In genomic region chr15:79674124-79674465, GRCh38 we compare ENCODE assay signal across 18 cellular contexts.
DNase-seq lines count a peak whose midpoint lies in the region; ATAC-seq, FAIRE-seq and TF ChIP-seq lines count a peak whose summit lies in the region.
"Had no signal": no experiment of that assay in that cellular context is flagged by ENCODE, and none has a peak within 500 bp of the region (broad histone marks: within the 10 kb centered on the region; RNA-seq: fewer than 3 reads in every experiment).

No MANE protein-coding gene starts in this region.

- TF ChIP-seq CTCF in GM12878 (IDR thresholded peaks at IDR 0.05 in 2 of 3, conservative IDR thresholded peaks at IDR 0.05 in 1 of 3; ENCODE audit: control insufficient read depth in 2 of 3, extremely low read depth in 1 of 3, insufficient read depth in 1 of 3, low read depth in 3 of 3, low read length in 3 of 3): no peak

- H3K9me3 ChIP-seq in GM12878 (replicated peaks; ENCODE audit: control insufficient read depth, insufficient read depth, low read length) (no peaks in the 10 kb centered on the region), mesenchymal stem cell (ENCODE audit: control insufficient read depth, low read length) (no peaks in the 10 kb centered on the region)

- H3K4me3 ChIP-seq in GM12878: no peak overlapping the region
- no peak overlapping the region for H3K4me3 ChIP-seq in mesenchymal stem cell (ENCODE audit: insufficient read depth in 1 of 2, low read depth in 1 of 2, low read length in 2 of 2)

- no TSS peak for BruUV-seq in GM12878 (replicated peaks; lab: Mats Ljungman, UMichigan)

- no peaks in the 10 kb centered on the region for H4K20me1 ChIP-seq in GM12878 (ENCODE audit: control insufficient read depth, insufficient read depth)

- DNase-seq in GM12892 (ENCODE audit: insufficient read length) (no peak), GM12878 (ENCODE audit: low read depth, low spot score) (no peak), mesenchymal stem cell (no peak), middle frontal gyrus (ENCODE audit: extremely low spot score, low spot score) (no peak), anterior cingulate cortex (lab: John Stamatoyannopoulos, UW) (no peak)
- DNase-seq: CD4-positive, alpha-beta memory T cell; DMS79 treated with DMSO at 0.1 percent for 48 hours; GDM1; GOT3; NCI-H1930; NCI-H2171 treated with DMSO at 0.1 percent for 48 hours; NCI-H774; SHP77 had no signal

- H2BK120ac ChIP-seq in mesenchymal stem cell (ENCODE audit: low read depth, low read length): no peak overlapping the region

- SMC1A ChIA-PET in GM12878 (lab: Charles Lee; ENCODE audit: uncharacterized antibody, unreplicated experiment): interaction anchor here (1.7 kb wide), 1 partner anchor 9 kb away, joined by 7 read pairs; no protein-coding TSS in a partner anchor

- FAIRE-seq in GM12892 (lab: Jason Lieb, UNC): peak; percentile 53
- FAIRE-seq in GM12878 (lab: Jason Lieb, UNC): no peak
- FAIRE-seq: D721Med had no signal

- H3K4me1 ChIP-seq in GM12878 (ENCODE audit: control insufficient read depth, insufficient read depth, low read length) (peaks cover 8% of the 10 kb centered on the region), mesenchymal stem cell (ENCODE audit: control insufficient read depth, insufficient read depth, low read depth, low read length) (peaks cover 4% of the 10 kb centered on the region)

- no peak overlapping the region for H3K4ac ChIP-seq in mesenchymal stem cell (ENCODE audit: low read depth in 1 of 2, low read length in 2 of 2)

- POLR2A ChIA-PET in GM12878 (lab: Charles Lee): no interaction called here

- H2AK5ac ChIP-seq in mesenchymal stem cell (ENCODE audit: low read length, severe bottlenecking): peak overlapping the region; percentile 10

- H3K4me2 ChIP-seq in GM12878 (ENCODE audit: control insufficient read depth, insufficient read depth) (peak overlapping the region; percentile 36; the same call in 1 of the 2 replicates), mesenchymal stem cell (ENCODE audit: low read length, poor library complexity, severe bottlenecking) (no peak overlapping the region)

- 45% methylated on average over 2 of the region's 2 CpGs for WGBS in GM12878 (ENCODE audit: insufficient coverage, insufficient replicate concordance, low lambda C conversion rate, missing lambda C conversion rate)
- no CpG with 5 or more reads among the region's 2 CpGs for WGBS in mesenchymal stem cell

- H2AFZ ChIP-seq in GM12878 (ENCODE audit: control insufficient read depth, low read depth, low read length) (peak overlapping the region; percentile 37), mesenchymal stem cell (ENCODE audit: low read depth, low read length) (no peak overlapping the region)

- H2BK5ac ChIP-seq in mesenchymal stem cell (ENCODE audit: low read depth, low read length, poor library complexity, severe bottlenecking): no peak overlapping the region

- H3K23ac ChIP-seq in mesenchymal stem cell (ENCODE audit: low read length in 2 of 2): no peak overlapping the region

- H3K18ac ChIP-seq in mesenchymal stem cell (ENCODE audit: low read depth in 1 of 2, low read length in 2 of 2): no peak overlapping the region

- no peak for TF ChIP-seq RAD21 in GM12878 (IDR thresholded peaks at IDR 0.05; ENCODE audit: insufficient read depth, low read depth, low read length)

- H2BK12ac ChIP-seq in mesenchymal stem cell (ENCODE audit: low read length in 2 of 2): no peak overlapping the region

- RAD21 ChIA-PET in GM12878 (lab: Charles Lee; ENCODE audit: unreplicated experiment): no interaction called here

- in situ Hi-C loops in GM12878 (cut with MboI): no loop called here

- H3K9ac ChIP-seq in GM12878 (ENCODE audit: control insufficient read depth, insufficient read depth, low read length): 0 out of 2 replicates have a peak overlapping the region, but pooled peaks have one; percentile 10
- peak overlapping the region; percentile 64 for H3K9ac ChIP-seq in mesenchymal stem cell (ENCODE audit: low read length)

- H3K79me2 ChIP-seq in GM12878 (ENCODE audit: control insufficient read depth, insufficient read depth, low read length): no peaks in the 10 kb centered on the region

- ATAC-seq in HG03196 (IDR thresholded peaks at IDR 0.05; ENCODE audit: unreplicated experiment) (peak; percentile 9), GM12878 (no peak), HG02840 (IDR thresholded peaks at IDR 0.05; ENCODE audit: low FRiP score, unreplicated experiment) (no peak), GM19467 (IDR thresholded peaks at IDR 0.05; ENCODE audit: unreplicated experiment) (no peak)
- ATAC-seq: Panc1 had no signal

- H3K79me1 ChIP-seq in mesenchymal stem cell (replicated peaks; ENCODE audit: low read length, poor library complexity, severe bottlenecking): no peaks in the 10 kb centered on the region

- H4K91ac ChIP-seq in mesenchymal stem cell (ENCODE audit: low read length): no peak overlapping the region

- no peak overlapping the region for H4K8ac ChIP-seq in mesenchymal stem cell (ENCODE audit: low read length)

- peak overlapping the region; percentile 79 for H3K27ac ChIP-seq in GM12878 (ENCODE audit: control insufficient read depth, insufficient read depth)
- peak overlapping the region; percentile 48 for H3K27ac ChIP-seq in mesenchymal stem cell (ENCODE audit: low read length, poor library complexity, severe bottlenecking)

- no peak for TF ChIP-seq EP300 in GM12878 (IDR thresholded peaks at IDR 0.05; ENCODE audit: borderline replicate concordance in 1 of 2, control insufficient read depth in 1 of 2, low read depth in 2 of 2, low read length in 2 of 2)

- no peaks in the 10 kb centered on the region for H3K36me3 ChIP-seq in GM12878 (ENCODE audit: control insufficient read depth in 2 of 2, insufficient read depth in 2 of 2, low read length in 1 of 2)
- no peaks in the 10 kb centered on the region for H3K36me3 ChIP-seq in mesenchymal stem cell (ENCODE audit: control insufficient read depth in 1 of 2, insufficient read depth in 2 of 2, low read depth in 1 of 2, low read length in 2 of 2)

- no peak for TF ChIP-seq POLR2A in GM12892 (IDR thresholded peaks at IDR 0.05; ENCODE audit: low read depth, low read length)
- no peak for TF ChIP-seq POLR2A in GM12878 (IDR thresholded peaks at IDR 0.05; ENCODE audit: low read depth, low read length)

- no peak overlapping the region for H2BK15ac ChIP-seq in mesenchymal stem cell (ENCODE audit: low read depth, poor library complexity, severe bottlenecking)

- H3K27me3 ChIP-seq in GM12878 (replicated peaks in 1 of 2; ENCODE audit: control insufficient read depth in 2 of 2, insufficient read depth in 2 of 2, low read length in 1 of 2): no peaks in the 10 kb centered on the region
- H3K27me3 ChIP-seq in mesenchymal stem cell (ENCODE audit: control insufficient read depth in 1 of 2, insufficient read depth in 1 of 2, low read length in 2 of 2): no peaks in the 10 kb centered on the region

- no peak overlapping the region for H3K14ac ChIP-seq in mesenchymal stem cell (ENCODE audit: low read length in 2 of 2)

- CTCF ChIA-PET in GM12878 (lab: Yijun Ruan, JAX): interaction anchor here (0.6 to 0.8 kb wide), 2 partner anchors 78 to 181 kb away, joined by 3 read pairs; no protein-coding TSS in a partner anchor

- intact Hi-C loops in GM12878 (cut with micrococcal nuclease; ENCODE audit: unreplicated experiment): no loop called here

TF ChIP-seq in GM12878, 131 proteins besides CTCF, POLR2A, EP300 and RAD21:
- TF ChIP-seq TAF1 (IDR thresholded peaks at IDR 0.05; ENCODE audit: borderline replicate concordance, low read depth, low read length): no peak
- TF ChIP-seq CHD1 (IDR thresholded peaks at IDR 0.05; ENCODE audit: low read depth, low read length): no peak
- TF ChIP-seq IRF4 (IDR thresholded peaks at IDR 0.05; ENCODE audit: low read depth, low read length): no peak
- no peak for TF ChIP-seq ZNF592 (IDR thresholded peaks at IDR 0.05)
- no peak for TF ChIP-seq FOXK2 (IDR thresholded peaks at IDR 0.05)
